Comparison of ENCODE assay signal across 17 cellular contexts in the genomic region with DNA sequence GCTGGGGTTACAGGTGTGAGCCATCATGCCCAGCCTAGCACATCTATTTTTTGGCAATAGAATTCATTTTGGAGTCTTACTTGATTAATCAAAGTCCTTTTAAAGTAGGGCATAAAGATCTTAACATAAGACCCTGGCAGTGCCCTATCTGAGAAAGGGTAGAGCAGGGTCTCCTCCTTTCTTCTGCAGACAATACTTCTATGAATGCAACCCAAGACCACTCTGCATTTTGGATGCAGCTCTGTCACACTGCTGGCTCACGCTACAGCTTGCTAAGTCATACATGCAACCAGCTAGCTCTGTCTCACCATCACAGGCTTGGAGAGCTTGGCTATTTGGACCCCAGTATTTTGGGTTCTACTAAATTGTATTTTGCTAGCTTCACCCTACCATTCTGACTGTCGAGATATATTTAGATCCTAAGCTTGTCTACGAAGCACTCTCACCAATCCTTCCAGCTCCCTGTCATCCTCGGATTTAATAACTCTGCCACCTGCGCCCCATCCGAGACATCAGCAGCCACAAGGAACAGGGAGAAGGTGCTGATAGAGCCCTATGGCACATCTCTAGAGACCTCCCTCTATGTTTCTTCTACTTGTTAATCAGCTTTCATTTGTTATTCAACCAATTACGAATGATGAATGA. TPM values are rescaled to one million over a fixed set of nuclear protein-coding genes. Genes with fewer than 3 reads are reported as not detected.
DNase-seq lines count a peak whose midpoint lies in the region; TF ChIP-seq lines count a peak whose summit lies in the region.
"Had no signal": no experiment of that assay in that cellular context is flagged by ENCODE, and none has a peak within 500 bp of the region (broad histone marks: within the 10 kb centered on the region; RNA-seq: fewer than 3 reads in every experiment).

No MANE protein-coding gene starts in this region.

- H3K4me3 ChIP-seq in mammary epithelial cell (replicated peaks in 1 of 3; ENCODE audit: insufficient read depth in 1 of 3, low read depth in 2 of 3, low read length in 3 of 3): no peak overlapping the region
- H3K4me3 ChIP-seq: GM12878 had no signal

- H3K9ac ChIP-seq in mammary epithelial cell (ENCODE audit: insufficient read depth, low read length): no peak overlapping the region

- H3K36me3 Mint-ChIP-seq in activated CD4-positive, alpha-beta T cell treated with anti-CD3 and anti-CD28 coated beads, Interleukin-2, amount 10 ng/mL, durations not matched to agents 7 days and 5 days (ENCODE audit: low read depth): no peaks in the 10 kb centered on the region

- H3K79me2 ChIP-seq in mammary epithelial cell (ENCODE audit: insufficient read depth, low read length): no peaks in the 10 kb centered on the region

- H3K27me3 Mint-ChIP-seq in activated CD4-positive, alpha-beta T cell treated with anti-CD3 and anti-CD28 coated beads, Interleukin-2, amount 10 ng/mL, durations not matched to agents 7 days and 5 days: peaks cover 11% of the 10 kb centered on the region

- H3K27ac ChIP-seq in cingulate gyrus (ENCODE audit: low read depth, low read length): peak overlapping the region; percentile 39
- H3K27ac ChIP-seq in mammary epithelial cell (ENCODE audit: insufficient read depth, low read depth, low read length): no peak overlapping the region
- H3K27ac ChIP-seq: 22Rv1 had no signal

- no peak overlapping the region for H3K4me2 ChIP-seq in mammary epithelial cell (ENCODE audit: insufficient read depth, low read depth, low read length)

- DNase-seq in NCI-H82 (lab: John Stamatoyannopoulos, UW): peak; percentile 54
- DNase-seq in NCI-H82 treated with DMSO at 0.1 percent for 48 hours (lab: John Stamatoyannopoulos, UW; ENCODE audit: unreplicated experiment): no peak
- DNase-seq in posterior vena cava (ENCODE audit: low spot score): peak; percentile 50
- no peak for DNase-seq in NOMO-1 (lab: John Stamatoyannopoulos, UW; ENCODE audit: unreplicated experiment in 2 of 2)
- DNase-seq in activated CD4-positive, alpha-beta T cell treated with anti-CD3 and anti-CD28 coated beads, Interleukin-2, amount 10 ng/mL, durations not matched to agents 7 days and 5 days: no peak
- no peak for DNase-seq in mammary epithelial cell
- DNase-seq: C1 segment of cervical spinal cord; Calu3; CD4-positive, alpha-beta T cell; DMS 273 treated with DMSO at 0.1 percent for 48 hours; HCEC 1CT; HFFc6 had no signal

- H3K4me1 ChIP-seq in mammary epithelial cell (ENCODE audit: insufficient read depth, low read length): peaks cover 15% of the 10 kb centered on the region

- CTCF ChIA-PET in activated CD4-positive, alpha-beta T cell treated with anti-CD3 and anti-CD28 coated beads, Interleukin-2, amount 10 ng/mL, durations not matched to agents 7 days and 5 days (lab: Charles Lee): interaction anchor here (0.6 to 1.9 kb wide), 2 partner anchors 23 to 651 kb away, joined by 3 to 4 read pairs; no protein-coding TSS in a partner anchor
- CTCF ChIA-PET in mammary epithelial cell (lab: Charles Lee; ENCODE audit: low non-redundant PET): no interaction called here

- no TSS peak for BruUV-seq in mammary epithelial cell (replicated peaks; lab: Mats Ljungman, UMichigan)

- no peak overlapping the region for H3K27ac Mint-ChIP-seq in activated CD4-positive, alpha-beta T cell treated with anti-CD3 and anti-CD28 coated beads, Interleukin-2, amount 10 ng/mL, durations not matched to agents 7 days and 5 days
- H3K27ac Mint-ChIP-seq: CD4-positive, alpha-beta T cell; HFFc6 had no signal

- in situ Hi-C loops in mammary epithelial cell (cut with MboI; ENCODE audit: low sequenced_read_pairs in 2 of 2): no loop called here

- H3K27me3 ChIP-seq in mammary epithelial cell (ENCODE audit: insufficient read depth, low read length): no peaks in the 10 kb centered on the region

- H3K36me3 ChIP-seq in mammary epithelial cell (ENCODE audit: insufficient read depth, low read length): no peaks in the 10 kb centered on the region

- no peaks in the 10 kb centered on the region for H3K9me3 ChIP-seq in mammary epithelial cell (replicated peaks; ENCODE audit: insufficient read depth, low read length)

- dilution Hi-C loops in mammary epithelial cell (cut with HindIII; ENCODE audit: low sequenced_read_pairs): no loop called here

- H2AFZ ChIP-seq in mammary epithelial cell (ENCODE audit: low read depth, low read length): no peak overlapping the region

- no peaks in the 10 kb centered on the region for H3K9me3 Mint-ChIP-seq in activated CD4-positive, alpha-beta T cell treated with anti-CD3 and anti-CD28 coated beads, Interleukin-2, amount 10 ng/mL, durations not matched to agents 7 days and 5 days
- H3K9me3 Mint-ChIP-seq: CD4-positive, alpha-beta T cell had no signal

- TF ChIP-seq CTCF in mammary epithelial cell (conservative IDR thresholded peaks at IDR 0.05 in 1 of 2, IDR thresholded peaks at IDR 0.05 in 1 of 2; ENCODE audit: extremely low read depth in 1 of 2, insufficient read depth in 1 of 2, low read depth in 1 of 2, low read length in 2 of 2): no peak

- POLR2A ChIA-PET in activated CD4-positive, alpha-beta T cell treated with anti-CD3 and anti-CD28 coated beads, Interleukin-2, amount 10 ng/mL, durations not matched to agents 7 days and 5 days (lab: Charles Lee): no interaction called here

- no peak overlapping the region for H3K4me3 Mint-ChIP-seq in activated CD4-positive, alpha-beta T cell treated with anti-CD3 and anti-CD28 coated beads, Interleukin-2, amount 10 ng/mL, durations not matched to agents 7 days and 5 days
- H3K4me3 Mint-ChIP-seq: CD4-positive, alpha-beta T cell; HFFc6 had no signal

- intact Hi-C loops in posterior vena cava (cut with DNase I): no loop called here
- intact Hi-C loops in mammary epithelial cell (cut with micrococcal nuclease): no loop called here

- no peaks in the 10 kb centered on the region for H3K4me1 Mint-ChIP-seq in activated CD4-positive, alpha-beta T cell treated with anti-CD3 and anti-CD28 coated beads, Interleukin-2, amount 10 ng/mL, durations not matched to agents 7 days and 5 days

- 90% methylated on average over 7 of the region's 7 CpGs for WGBS in mammary epithelial cell (ENCODE audit: low coverage, missing lambda C conversion rate)

- no peaks in the 10 kb centered on the region for H4K20me1 ChIP-seq in mammary epithelial cell (ENCODE audit: insufficient read depth, low read length)

RNA-seq across cellular contexts. Expression of a gene that starts 45.1 kb away (rescaled TPM):
- total RNA-seq in posterior vena cava: 10 to 100 TPM in 1 of 2 donors, 1 to 10 TPM in 1; 7.1 to 21.6 TPM
- total RNA-seq in activated CD4-positive, alpha-beta T cell treated with anti-CD3 and anti-CD28 coated beads, Interleukin-2, amount 10 ng/mL, durations not matched to agents 7 days and 5 days: not detected
- total RNA-seq in mammary epithelial cell: not detected
- polyA plus RNA-seq in mammary epithelial cell: not detected
- polyA minus RNA-seq in mammary epithelial cell: not detected
- total RNA-seq: Calu3; CD4-positive, alpha-beta T cell; Daoy; GM12878; HepG2; HFFc6 had no signal
- polyA plus RNA-seq: HepG2 had no signal

Comparison
In these comparisons a context has a peak if more than half of its experiments do, and no peak if none do; other contexts are left out.
1. DNase-seq: peak in NCI-H82 (single experiment) and posterior vena cava (single experiment); none in NCI-H82 treated with DMSO at 0.1 percent for 48 hours (single experiment), NOMO-1 (0 of 2), activated CD4-positive, alpha-beta T cell treated with anti-CD3 and anti-CD28 coated beads, Interleukin-2, amount 10 ng/mL, durations not matched to agents 7 days and 5 days (single experiment) and mammary epithelial cell (single experiment).
2. RNA of a gene that starts 45.1 kb away (total RNA-seq): 7.1 to 21.6 TPM in posterior vena cava; not detected in activated CD4-positive, alpha-beta T cell treated with anti-CD3 and anti-CD28 coated beads, Interleukin-2, amount 10 ng/mL, durations not matched to agents 7 days and 5 days and not detected in mammary epithelial cell; every median in the first group is over 4 times any median in the second.